20 cellular contexts compared by ENCODE assay signal in genomic region chr2:10033251-10034006, GRCh38. TPM values are rescaled to one million over a fixed set of nuclear protein-coding genes. Genes with fewer than 3 reads are reported as not detected.
"Had no signal": no experiment of that assay in that cellular context is flagged by ENCODE, and none has a peak within 500 bp of the region (broad histone marks: within the 10 kb centered on the region; RNA-seq: fewer than 3 reads in every experiment).

No MANE protein-coding gene starts in this region.

- H3K27me3 Mint-ChIP-seq: activated CD8-positive, alpha-beta memory T cell treated with anti-CD3 and anti-CD28 coated beads, Interleukin-2, amount 10 ng/mL, durations not matched to agents 7 days and 5 days; activated naive CD8-positive, alpha-beta T cell; memory B cell had no signal

- H3K36me3 ChIP-seq: ovary, stomach, vagina had no signal

- H3K27me3 ChIP-seq: dorsolateral prefrontal cortex, ovary, stomach, vagina had no signal

- H3K9me3 ChIP-seq: ovary, psoas muscle, stomach, vagina had no signal

- DNase-seq: activated CD4-positive, alpha-beta T cell treated with anti-CD3 and anti-CD28 coated beads, Interleukin-2, amount 50 U/mL, for 48 hours; activated CD8-positive, alpha-beta memory T cell treated with anti-CD3 and anti-CD28 coated beads, Interleukin-2, amount 10 ng/mL, durations not matched to agents 7 days and 5 days; dorsolateral prefrontal cortex; foreskin melanocyte; glutamatergic neuron; hypothalamus; islet precursor cell; ovary; stimulated activated CD4-positive, alpha-beta T cell treated with anti-CD3 and anti-CD28 coated beads, Interleukin-4, amount 100 ng/mL, for 24 hours; stomach; trophoblast cell had no signal

- H3K36me3 Mint-ChIP-seq: activated CD8-positive, alpha-beta memory T cell treated with anti-CD3 and anti-CD28 coated beads, Interleukin-2, amount 10 ng/mL, durations not matched to agents 7 days and 5 days; activated naive CD8-positive, alpha-beta T cell; stimulated activated effector memory CD8-positive, alpha-beta T cell treated with anti-CD3 and anti-CD28 coated beads, Interleukin-12 subunit alpha, Interleukin-12 subunit beta, amount 100 ng/mL, for 72 hours had no signal

- H3K9me3 Mint-ChIP-seq: memory B cell; stimulated activated effector memory CD8-positive, alpha-beta T cell treated with anti-CD3 and anti-CD28 coated beads, Interleukin-12 subunit alpha, Interleukin-12 subunit beta, amount 100 ng/mL, for 72 hours; T-helper 1 cell treated with Interleukin-12 subunit alpha and Interleukin-12 subunit beta and Interleukin-4 antibody, amounts not matched to agents 30 μg/mL and 1 μg/mL, for 36 hours had no signal

- H3K4me3 ChIP-seq: dorsolateral prefrontal cortex, ovary, psoas muscle, stomach, vagina had no signal

- H3K27ac ChIP-seq: dorsolateral prefrontal cortex, ovary, psoas muscle, stomach, vagina had no signal

- H3K27ac Mint-ChIP-seq: activated CD8-positive, alpha-beta memory T cell treated with anti-CD3 and anti-CD28 coated beads, Interleukin-2, amount 10 ng/mL, durations not matched to agents 7 days and 5 days; activated naive CD8-positive, alpha-beta T cell; memory B cell; T-helper 1 cell treated with Interleukin-12 subunit alpha and Interleukin-12 subunit beta and Interleukin-4 antibody, amounts not matched to agents 30 μg/mL and 1 μg/mL, for 36 hours had no signal

- H3K4me3 Mint-ChIP-seq: activated CD8-positive, alpha-beta memory T cell treated with anti-CD3 and anti-CD28 coated beads, Interleukin-2, amount 10 ng/mL, durations not matched to agents 7 days and 5 days; activated naive CD8-positive, alpha-beta T cell; memory B cell; stimulated activated effector memory CD8-positive, alpha-beta T cell treated with anti-CD3 and anti-CD28 coated beads, Interleukin-12 subunit alpha, Interleukin-12 subunit beta, amount 100 ng/mL, for 72 hours; T-helper 1 cell treated with Interleukin-12 subunit alpha and Interleukin-12 subunit beta and Interleukin-4 antibody, amounts not matched to agents 30 μg/mL and 1 μg/mL, for 36 hours had no signal

- ATAC-seq: activated CD8-positive, alpha-beta memory T cell treated with anti-CD3 and anti-CD28 coated beads, Interleukin-2, amount 10 ng/mL, durations not matched to agents 7 days and 5 days; left lobe of liver; psoas muscle; sciatic nerve; stimulated activated effector memory CD8-positive, alpha-beta T cell treated with anti-CD3 and anti-CD28 coated beads, Interleukin-12 subunit alpha, Interleukin-12 subunit beta, amount 100 ng/mL, for 72 hours had no signal

RNA-seq across cellular contexts. Expression of gene CYS1, which starts 46.8 kb away (rescaled TPM):
- polyA plus RNA-seq: neural cell had no signal
